26 cellular contexts compared by ENCODE assay signal in the genomic region with DNA sequence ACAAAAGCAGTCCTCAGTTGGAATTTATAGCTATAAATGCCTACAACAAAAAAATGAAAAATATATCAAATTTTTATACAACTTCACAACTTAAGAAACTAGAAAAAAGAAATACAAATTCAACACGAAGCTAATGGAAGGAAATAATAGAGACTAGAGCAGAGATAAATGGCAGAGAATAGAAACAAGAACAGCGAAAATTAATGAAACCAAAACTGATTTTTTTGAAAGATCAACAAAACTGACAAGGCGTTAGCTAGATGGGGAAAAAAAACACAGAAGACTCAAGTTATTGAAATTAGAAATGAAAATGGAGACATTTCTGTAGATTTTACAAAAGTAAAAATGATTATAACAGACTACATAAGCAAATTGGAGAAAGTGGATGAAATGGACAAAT. TPM values are rescaled to one million over a fixed set of nuclear protein-coding genes. Genes with fewer than 3 reads are reported as not detected.
"Had no signal": no experiment of that assay in that cellular context is flagged by ENCODE, and none has a peak within 500 bp of the region (broad histone marks: within the 10 kb centered on the region; RNA-seq: fewer than 3 reads in every experiment).

No MANE protein-coding gene starts in this region.

- H3K27ac ChIP-seq: Peyer's patch, SJSA1, SK-N-MC had no signal

- H3K4me1 ChIP-seq: Peyer's patch, SJSA1 had no signal

- H3K9me3 ChIP-seq: Peyer's patch, SJSA1 had no signal

- H3K4me3 ChIP-seq: Peyer's patch, SJSA1, SK-N-MC had no signal

- H3K36me3 ChIP-seq: Peyer's patch, SJSA1 had no signal

- DNase-seq: KBM-7, NCI-H1092, NCI-H1105 treated with DMSO at 0.1 percent for 48 hours, NCI-H1417 treated with DMSO at 0.1 percent for 48 hours, NCI-H146, NCI-H1694 treated with DMSO at 0.1 percent for 48 hours, NCI-H1930, NCI-H2081, NCI-H2107, NCI-H2227 treated with DMSO at 0.1 percent for 48 hours, NCI-H524, NCI-H526 treated with DMSO at 0.1 percent for 48 hours, NCI-H748 treated with DMSO at 0.1 percent for 48 hours, PC-3, Peyer's patch, SHP77 treated with DMSO at 0.1 percent for 48 hours had no signal

- ATAC-seq: PC-3, Right ventricle myocardium inferior had no signal

- H3K27me3 ChIP-seq: Peyer's patch, SJSA1 had no signal

RNA-seq across cellular contexts. Expression of a gene that starts 20.6 kb away (rescaled TPM):
- total RNA-seq: HT-29; LHCN-M2; MCF 10A; NCI-H460; OCI-LY7; PC-3; Peyer's patch; Right ventricle myocardium inferior; RPMI7951; SJSA1; T-helper 1 cell treated with Interleukin-12 subunit alpha and Interleukin-12 subunit beta and Interleukin-4 antibody, amounts not matched to agents 30 ng/mL and 1 ng/mL, for 36 hours had no signal
